ENCODE assay signal across 14 cellular contexts in the genomic region with DNA sequence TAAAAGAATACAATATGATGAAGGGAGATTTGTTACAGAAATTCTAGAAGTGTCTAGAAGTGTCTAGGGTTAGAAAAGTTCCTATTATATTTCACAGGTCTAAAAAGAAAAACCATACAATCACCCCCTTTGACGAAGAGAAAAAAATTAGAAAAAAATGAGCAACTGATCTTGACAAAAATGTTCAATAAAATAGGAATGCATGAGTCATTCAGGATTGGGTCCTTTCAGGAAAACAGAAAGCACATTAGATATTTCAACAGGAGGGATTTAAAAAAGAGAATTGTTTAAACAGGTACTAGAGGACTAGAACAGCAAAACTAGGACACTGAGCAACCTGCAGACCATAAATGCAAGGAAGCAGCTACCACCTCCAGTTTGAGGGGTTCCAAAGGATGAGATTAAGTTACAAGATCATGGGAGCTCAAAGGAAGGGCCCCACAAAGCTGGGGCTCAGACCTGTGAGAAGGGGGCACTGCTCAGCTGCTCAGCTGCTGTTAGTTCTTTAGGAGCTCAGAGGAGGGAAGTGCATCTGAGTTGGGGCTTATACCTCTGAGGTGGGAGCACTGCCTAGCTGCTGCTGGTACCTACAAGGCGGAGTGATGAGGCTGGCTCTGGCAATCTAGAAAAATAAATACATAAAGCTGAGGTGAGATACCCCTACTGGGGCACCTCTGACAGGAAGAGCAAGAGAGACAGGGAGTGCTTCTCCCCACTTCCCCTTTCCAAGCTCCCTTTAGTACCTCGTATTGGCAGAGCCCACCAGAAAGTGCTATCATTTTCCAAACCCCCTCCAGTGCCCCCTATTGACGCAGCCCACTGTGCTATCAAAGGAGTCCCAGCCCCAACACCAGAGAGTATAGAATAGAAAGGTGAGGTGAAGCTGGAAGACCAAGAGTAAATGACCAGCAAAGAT. TPM values are rescaled to one million over a fixed set of nuclear protein-coding genes. Genes with fewer than 3 reads are reported as not detected.
DNase-seq lines count a peak whose midpoint lies in the region; ATAC-seq and TF ChIP-seq lines count a peak whose summit lies in the region.
"Had no signal": no experiment of that assay in that cellular context is flagged by ENCODE, and none has a peak within 500 bp of the region (broad histone marks: within the 10 kb centered on the region; RNA-seq: fewer than 3 reads in every experiment).

No MANE protein-coding gene starts in this region.

- H2AFZ ChIP-seq in HCT116 (ENCODE audit: low read depth, low read length, poor library complexity, severe bottlenecking): no peak overlapping the region

- RAD21 ChIA-PET in HCT116 (lab: Charles Lee; ENCODE audit: low non-redundant PET in 1 of 2, low total read pairs in 2 of 2, uncharacterized antibody in 2 of 2, unreplicated experiment in 2 of 2): no interaction called here

- TF ChIP-seq CTCF in AG04450 (IDR thresholded peaks at IDR 0.05; ENCODE audit: low read depth, low read length) (0 out of 2 replicates have a peak, but pooled peaks have one; percentile 7), HCT116 (IDR thresholded peaks at IDR 0.05 in 2 of 3, conservative IDR thresholded peaks at IDR 0.05 in 1 of 3; ENCODE audit: borderline replicate concordance in 1 of 3, insufficient read depth in 1 of 3, low read depth in 2 of 3, low read length in 2 of 3) (peak in 1 of 3 experiments; percentile 23; a peak in 1 of 6 replicates), Panc1 (IDR thresholded peaks at IDR 0.05) (peak; percentile 8; the same call in 1 of the 2 replicates), fibroblast of mammary gland (conservative IDR thresholded peaks at IDR 0.05; ENCODE audit: control insufficient read depth, insufficient read depth, low read depth, low read length) (no peak), mucosa of descending colon (IDR thresholded peaks at IDR 0.05) (no peak)

- H3K27me3 ChIP-seq in AG04450 (ENCODE audit: control insufficient read depth, insufficient read depth, low read length) (no peaks in the 10 kb centered on the region), HCT116 (ENCODE audit: insufficient read depth, low read length) (no peaks in the 10 kb centered on the region), Panc1 (ENCODE audit: control insufficient read depth, insufficient read depth, low read length) (no peaks in the 10 kb centered on the region)
- H3K27me3 ChIP-seq: tibial nerve had no signal

- 0 out of 2 replicates have a peak overlapping the region, but pooled peaks have one; percentile 6 for H3K9ac ChIP-seq in HCT116 (ENCODE audit: low read length)

- BruUV-seq in HCT116 (replicated peaks; lab: Mats Ljungman, UMichigan): no TSS peak
- BruUV-seq in Panc1 (replicated peaks; lab: Mats Ljungman, UMichigan): no TSS peak

- H3K4me2 ChIP-seq in HCT116 (ENCODE audit: low read length): peak overlapping the region; percentile 62

- H3K4me3 ChIP-seq in AG04450 (ENCODE audit: low read depth, low read length): no peak overlapping the region
- H3K4me3 ChIP-seq in HCT116 (replicated peaks in 1 of 2; ENCODE audit: low read depth in 1 of 2, low read length in 2 of 2): no peak overlapping the region; a peak in 1 of 4 replicates
- no peak overlapping the region for H3K4me3 ChIP-seq in Panc1 (ENCODE audit: low read depth in 2 of 2, low read length in 2 of 2)
- no peak overlapping the region for H3K4me3 ChIP-seq in fibroblast of mammary gland (ENCODE audit: control insufficient read depth, low read depth, low read length)
- no peak overlapping the region for H3K4me3 ChIP-seq in mucosa of descending colon
- H3K4me3 ChIP-seq: prostate gland, tibial nerve had no signal

- no peak for TF ChIP-seq RAD21 in HCT116 (IDR thresholded peaks at IDR 0.05; ENCODE audit: low read depth)

- intact Hi-C loops in HCT116 (cut with micrococcal nuclease): no loop called here
- intact Hi-C loops in Panc1 (cut with micrococcal nuclease; ENCODE audit: unreplicated experiment): no loop called here
- intact Hi-C loops in mucosa of descending colon (cut with DNase I, micrococcal nuclease): no loop called here

- DNase-seq in AG04450 (ENCODE audit: low read depth, low spot score) (no peak), HCT116 (ENCODE audit: low read depth, low spot score) (no peak), Panc1 (ENCODE audit: low read depth, low spot score) (no peak), fibroblast of mammary gland (ENCODE audit: low read depth) (peak; percentile 49), AG08395 (ENCODE audit: low spot score) (no peak), NCI-H2029 treated with DMSO at 0.1 percent for 48 hours (lab: John Stamatoyannopoulos, UW) (no peak), mucosa of descending colon (no peak)
- no peak for DNase-seq in activated naive CD4-positive, alpha-beta T cell treated with anti-CD3 and anti-CD28 coated beads, Interleukin-2, amount 50 U/mL, for 16 hours
- DNase-seq: activated CD4-positive, alpha-beta T cell treated with anti-CD3 and anti-CD28 coated beads, Interleukin-2, amount 10 ng/mL, durations not matched to agents 24 days and 14 days; activated T-cell treated with anti-CD3 and anti-CD28 coated beads, Interleukin-2, amount 50 U/mL, for 48 hours; kidney; T-cell had no signal

- no peaks in the 10 kb centered on the region for H4K20me1 ChIP-seq in HCT116 (ENCODE audit: insufficient read depth)

- no peaks in the 10 kb centered on the region for H3K36me3 ChIP-seq in HCT116 (ENCODE audit: control insufficient read depth in 1 of 2, insufficient read depth in 2 of 2, low read length in 2 of 2)
- H3K36me3 ChIP-seq in Panc1 (ENCODE audit: control insufficient read depth, insufficient read depth, low read length): no peaks in the 10 kb centered on the region
- H3K36me3 ChIP-seq in mucosa of descending colon (ENCODE audit: low read depth): no peaks in the 10 kb centered on the region
- H3K36me3 ChIP-seq: prostate gland, tibial nerve had no signal

- TF ChIP-seq POLR2A in HCT116 (IDR thresholded peaks at IDR 0.05; ENCODE audit: borderline replicate concordance, extremely low read depth, insufficient read depth, insufficient read length): no peak

- ATAC-seq in HCT116 (peak; percentile 71), Panc1 (no peak; the same call in 1 of the 2 replicates), mucosa of descending colon (no peak)
- ATAC-seq: T-cell had no signal

- in situ Hi-C loops in Panc1 (cut with HindIII; ENCODE audit: low pct_unique_long_range_greater_than_20kb, low sequenced_read_pairs): no loop called here

- H3K4me1 ChIP-seq in HCT116 (ENCODE audit: control insufficient read depth in 1 of 2, insufficient read depth in 2 of 2, low read length in 2 of 2) (peaks cover 58 to 59% of the 10 kb centered on the region in 2 experiments), Panc1 (ENCODE audit: control insufficient read depth, insufficient read depth, low read length) (no peaks in the 10 kb centered on the region; the same call in 1 of the 2 replicates), mucosa of descending colon (ENCODE audit: low read depth) (no peaks in the 10 kb centered on the region)
- H3K4me1 ChIP-seq: prostate gland, tibial nerve had no signal

- H3K27ac ChIP-seq in AG04450 (ENCODE audit: low read depth, low read length) (no peak overlapping the region), HCT116 (ENCODE audit: low read depth, low read length) (peak overlapping the region; percentile 63), Panc1 (ENCODE audit: low read length) (no peak overlapping the region)
- H3K27ac ChIP-seq: prostate gland, tibial nerve had no signal

- CTCF ChIA-PET in AG04450 (lab: Charles Lee) (interaction anchor here (0.5 to 2.5 kb wide), 4 partner anchors 11 to 60 kb away, joined by 3 to 7 read pairs (median 4); partner anchors contain the start of gene BEND6), HCT116 (lab: Charles Lee) (interaction anchor here (1.3 to 1.7 kb wide), 2 partner anchors 11 to 25 kb away, joined by 4 to 5 read pairs; no protein-coding TSS in a partner anchor), Panc1 (lab: Charles Lee) (no interaction called here)

- POLR2A ChIA-PET in AG04450 (lab: Yijun Ruan, JAX): no interaction called here
- POLR2A ChIA-PET in HCT116 (lab: Charles Lee): interaction anchor here (1.3 to 4.0 kb wide), 2 partner anchors 10 to 11 kb away, joined by 3 to 15 read pairs; no protein-coding TSS in a partner anchor
- POLR2A ChIA-PET in Panc1 (lab: Charles Lee): no interaction called here

- peaks cover 66% of the 10 kb centered on the region for H3K79me2 ChIP-seq in HCT116 (ENCODE audit: insufficient read depth, low read length)

- H3K9me3 ChIP-seq in AG04450 (ENCODE audit: control insufficient read depth, insufficient read depth, low read length) (no peaks in the 10 kb centered on the region), HCT116 (ENCODE audit: control insufficient read depth in 1 of 2, insufficient read depth in 1 of 2, low read depth in 1 of 2, low read length in 2 of 2) (no peaks in the 10 kb centered on the region), Panc1 (ENCODE audit: control insufficient read depth, insufficient read depth, low read depth, low read length) (no peaks in the 10 kb centered on the region), mucosa of descending colon (no peaks in the 10 kb centered on the region)
- H3K9me3 ChIP-seq: prostate gland, tibial nerve had no signal

- H3K9me2 ChIP-seq in HCT116 (ENCODE audit: insufficient read depth): no peaks in the 10 kb centered on the region

TF ChIP-seq in HCT116, 20 proteins besides CTCF, POLR2A, EP300 and RAD21:
- TF ChIP-seq FOSL1 (IDR thresholded peaks at IDR 0.05; ENCODE audit: low read depth): peak; percentile 42; the same call in 1 of the 2 replicates
- TF ChIP-seq JUND (IDR thresholded peaks at IDR 0.05): peak; percentile 24; the same call in 1 of the 2 replicates
- no peak for TF ChIP-seq SP1 (IDR thresholded peaks at IDR 0.05; ENCODE audit: low read depth)

RNA-seq across cellular contexts. Expression of gene BEND6, which starts 27.1 kb away (rescaled TPM):
- 9.2 and 15.4 TPM in 2 replicates for polyA plus RNA-seq in AG04450 (2011; rRNA removed)
- 4.1 and 6.7 TPM in 2 replicates for polyA minus RNA-seq in AG04450 (2011; rRNA and poly(A)+ RNA removed)
- total RNA-seq in HCT116 (2021; ENCODE audit: unreplicated experiment): 4.0 TPM
- 0.69 and 1.3 TPM in 2 replicates for polyA plus RNA-seq in HCT116 (2012)
- 8.0 TPM for total RNA-seq in Panc1 (2021; ENCODE audit: unreplicated experiment)
- 5.4 TPM for polyA plus RNA-seq in Panc1 (2012; ENCODE audit: insufficient read length)
- 1 to 10 TPM in 1 of 3 donors, under 1 TPM in 2; 0.17 to 1.4 (median 0.31) TPM for total RNA-seq in mucosa of descending colon
- total RNA-seq: activated CD4-positive, alpha-beta T cell treated with anti-CD3 and anti-CD28 coated beads, Interleukin-2, amount 10 ng/mL, durations not matched to agents 24 days and 14 days; T-cell had no signal

Comparison
In these comparisons a context has a peak if more than half of its experiments do, and no peak if none do; other contexts are left out.
1. CTCF ChIP-seq: peak in AG04450 (single experiment) and Panc1 (single experiment); none in fibroblast of mammary gland (single experiment) and mucosa of descending colon (single experiment).